In the genomic region with DNA sequence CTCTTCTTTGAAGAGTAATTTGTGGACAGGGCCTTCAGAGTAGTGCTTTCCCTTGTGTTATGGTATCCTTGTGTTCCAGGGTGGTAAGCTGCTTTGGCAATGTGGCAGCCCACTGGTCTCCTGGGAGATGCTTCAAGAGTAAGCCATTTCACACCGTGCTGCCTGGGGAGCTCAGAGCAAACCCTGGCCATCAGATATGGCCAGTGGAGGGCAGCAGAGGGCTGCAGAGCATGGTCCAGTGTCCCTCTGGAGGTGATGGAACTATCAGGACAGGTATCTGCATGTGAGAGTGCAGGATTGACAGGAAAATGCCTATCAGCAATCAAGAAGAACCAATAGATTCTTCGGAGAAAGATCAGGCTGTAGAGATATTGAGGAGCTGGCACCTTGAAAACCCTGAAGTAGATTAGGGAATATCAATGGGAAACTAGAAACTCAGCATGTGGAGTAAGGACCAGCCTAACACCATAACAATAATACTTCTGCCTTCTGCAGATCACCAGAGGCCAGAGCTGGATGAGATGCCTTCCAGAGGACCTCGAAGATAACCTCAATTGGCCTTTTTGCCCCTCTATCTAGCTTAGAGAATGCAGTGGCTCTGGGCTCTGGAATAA, we compare ENCODE assay signal across 8 cellular contexts.
DNase-seq lines count a peak whose midpoint lies in the region; ATAC-seq, FAIRE-seq and TF ChIP-seq lines count a peak whose summit lies in the region.

No MANE protein-coding gene starts in this region.

- no peak overlapping the region for H2BK15ac ChIP-seq in H1 (ENCODE audit: low read length)

- H3K27me3 ChIP-seq in OCI-LY1 (ENCODE audit: insufficient read depth, low read length) (no peaks in the 10 kb centered on the region), H1 (replicated peaks in 1 of 4; ENCODE audit: control insufficient read depth in 3 of 4, extremely low read depth in 1 of 4, insufficient read depth in 3 of 4, low read length in 3 of 4) (no peaks in the 10 kb centered on the region), neural cell (ENCODE audit: insufficient read depth, low read depth, low read length) (no peaks in the 10 kb centered on the region)

- H3K9me2 ChIP-seq in OCI-LY1 (ENCODE audit: low read depth, low read length) (no peaks in the 10 kb centered on the region), neural cell (ENCODE audit: insufficient read depth, low read length) (no peaks in the 10 kb centered on the region)

- H3K4me1 ChIP-seq in OCI-LY1 (ENCODE audit: insufficient read depth, low read length, severe bottlenecking): no peaks in the 10 kb centered on the region
- peaks cover 0 to 7% (median 3%) of the 10 kb centered on the region in 4 experiments; a peak in 4 of 7 replicates for H3K4me1 ChIP-seq in H1 (replicated peaks in 1 of 4; ENCODE audit: control insufficient read depth in 3 of 4, insufficient read depth in 4 of 4, low read length in 3 of 4)

- H3K27ac Mint-ChIP-seq in activated CD4-positive, alpha-beta T cell treated with anti-CD3 and anti-CD28 coated beads, Interleukin-2, amount 10 ng/mL, durations not matched to agents 24 days and 14 days: no peak overlapping the region
- H3K27ac Mint-ChIP-seq in effector memory CD8-positive, alpha-beta T cell: no peak overlapping the region

- H4K5ac ChIP-seq in H1 (ENCODE audit: insufficient read length, low read depth, low read length): no peak overlapping the region

- no peak overlapping the region for H3K4me3 Mint-ChIP-seq in activated CD4-positive, alpha-beta T cell treated with anti-CD3 and anti-CD28 coated beads, Interleukin-2, amount 10 ng/mL, durations not matched to agents 24 days and 14 days
- H3K4me3 Mint-ChIP-seq in effector memory CD8-positive, alpha-beta T cell: no peak overlapping the region

- H3K56ac ChIP-seq in H1 (replicated peaks; ENCODE audit: insufficient read length, low read depth, low read length): no peak overlapping the region

- H3K79me2 ChIP-seq in OCI-LY1 (ENCODE audit: insufficient read depth, low read length) (no peaks in the 10 kb centered on the region), H1 (ENCODE audit: control insufficient read depth in 1 of 2, insufficient read depth in 2 of 2, low read length in 2 of 2) (no peaks in the 10 kb centered on the region), neural cell (replicated peaks; ENCODE audit: insufficient read depth, low read length) (no peaks in the 10 kb centered on the region)

- no peak overlapping the region for H3K23ac ChIP-seq in H1 (ENCODE audit: insufficient read length)

- no peak overlapping the region for H2AK5ac ChIP-seq in H1 (ENCODE audit: low read depth, low read length)

- H3K4me2 ChIP-seq in OCI-LY1 (ENCODE audit: low read length): no peak overlapping the region
- H3K4me2 ChIP-seq in H1 (ENCODE audit: insufficient read depth in 1 of 2, low read depth in 2 of 2, low read length in 2 of 2): no peak overlapping the region
- no peak overlapping the region for H3K4me2 ChIP-seq in neural cell (ENCODE audit: low read length)

- H2AFZ ChIP-seq in OCI-LY1 (ENCODE audit: low read length) (no peak overlapping the region), H1 (ENCODE audit: low read length) (no peak overlapping the region), neural cell (ENCODE audit: low read depth, low read length) (no peak overlapping the region)

- POLR2A ChIA-PET in H1 (lab: Charles Lee; ENCODE audit: partially characterized antibody): no interaction called here

- TF ChIP-seq POLR2A in H1 (IDR thresholded peaks at IDR 0.05; ENCODE audit: control extremely low read depth in 1 of 2, low read depth in 2 of 2, low read length in 2 of 2): no peak

- WGBS in H1 (ENCODE audit: extremely low coverage in 1 of 2, insufficient coverage in 1 of 2, insufficient read length in 1 of 2, insufficient replicate concordance in 2 of 2, low coverage in 1 of 2, low lambda C conversion rate in 2 of 2, missing lambda C conversion rate in 1 of 2), 2 experiments: 56% methylated on average over 3 of the region's 3 CpGs; no CpG with 5 or more reads in 1 of the 2 experiments

- no peak overlapping the region for H4K8ac ChIP-seq in H1 (ENCODE audit: extremely low read depth, insufficient read depth, low read length)

- H3K23me2 ChIP-seq in H1 (ENCODE audit: low read depth, low read length): no peaks in the 10 kb centered on the region

- H3K4me3 ChIP-seq in OCI-LY1 (ENCODE audit: low read depth, low read length, poor library complexity, severe bottlenecking) (no peak overlapping the region), H1 (ENCODE audit: extremely low read depth in 1 of 4, insufficient read depth in 2 of 4, low read depth in 3 of 4, low read length in 4 of 4) (no peak overlapping the region), neural cell (ENCODE audit: low read length) (no peak overlapping the region)

- TF ChIP-seq RAD21 in H1 (IDR thresholded peaks at IDR 0.05 in 1 of 2, conservative IDR thresholded peaks at IDR 0.05 in 1 of 2; ENCODE audit: low read depth in 2 of 2, low read length in 2 of 2) (peak; percentile 96 to 99), neural cell (conservative IDR thresholded peaks at IDR 0.05) (no peak)

- H3K9ac ChIP-seq in OCI-LY1 (ENCODE audit: low read length) (no peak overlapping the region), H1 (replicated peaks in 1 of 4; ENCODE audit: extremely low read depth in 1 of 4, low read depth in 3 of 4, low read length in 3 of 4) (no peak overlapping the region), neural cell (ENCODE audit: low read length) (no peak overlapping the region)

- no peak overlapping the region for H2BK5ac ChIP-seq in H1 (ENCODE audit: low read depth, low read length)

- H4K20me1 ChIP-seq in OCI-LY1 (ENCODE audit: insufficient read depth, low read length) (no peaks in the 10 kb centered on the region), H1 (replicated peaks in 1 of 2; ENCODE audit: control insufficient read depth in 1 of 2, insufficient read depth in 2 of 2, low read length in 2 of 2) (no peaks in the 10 kb centered on the region), neural cell (ENCODE audit: insufficient read depth) (no peaks in the 10 kb centered on the region)

- H3F3A ChIP-seq in OCI-LY1 (ENCODE audit: insufficient read depth, low read length) (no peaks in the 10 kb centered on the region), neural cell (ENCODE audit: insufficient read depth, low read length, poor library complexity, severe bottlenecking) (no peaks in the 10 kb centered on the region)

- no peak overlapping the region for H2BK12ac ChIP-seq in H1 (ENCODE audit: low read depth, low read length)

- no peaks in the 10 kb centered on the region for H3K79me1 ChIP-seq in H1 (ENCODE audit: low read depth, low read length)

- peak; percentile 97 for FAIRE-seq in H1 (lab: Jason Lieb, UNC)

- H2BK120ac ChIP-seq in H1 (replicated peaks; ENCODE audit: low read depth, low read length): no peak overlapping the region

- TF ChIP-seq EP300 in H1 (IDR thresholded peaks at IDR 0.05; ENCODE audit: borderline replicate concordance in 1 of 2, low read depth in 2 of 2, low read length in 2 of 2) (no peak), neural cell (conservative IDR thresholded peaks at IDR 0.05; ENCODE audit: poor library complexity, severe bottlenecking) (no peak)

- no peaks in the 10 kb centered on the region for H3K9me3 ChIP-seq in OCI-LY1 (ENCODE audit: low read length)
- peaks cover 19% of the 10 kb centered on the region in 2 experiments for H3K9me3 ChIP-seq in H1 (ENCODE audit: insufficient read depth in 2 of 2, low read depth in 1 of 2, low read length in 1 of 2)
- H3K9me3 ChIP-seq in neural cell (ENCODE audit: low read length): no peaks in the 10 kb centered on the region

- no peaks in the 10 kb centered on the region for H3K9me3 Mint-ChIP-seq in activated CD4-positive, alpha-beta T cell treated with anti-CD3 and anti-CD28 coated beads, Interleukin-2, amount 10 ng/mL, durations not matched to agents 24 days and 14 days
- peaks cover 0 to 2% of the 10 kb centered on the region in 2 donors for H3K9me3 Mint-ChIP-seq in effector memory CD8-positive, alpha-beta T cell

- H4K91ac ChIP-seq in H1 (replicated peaks; ENCODE audit: insufficient read length, low read length): no peak overlapping the region

- intact Hi-C loops in activated CD4-positive, alpha-beta T cell treated with anti-CD3 and anti-CD28 coated beads, Interleukin-2, amount 10 ng/mL, durations not matched to agents 24 days and 14 days (cut with micrococcal nuclease): loop anchor here (5.0 kb wide), 2 partner anchors 193 to 413 kb away; a partner anchor contains a TSS

- H3K14ac ChIP-seq in H1 (ENCODE audit: insufficient read length): no peak overlapping the region

- no peak overlapping the region for H3K18ac ChIP-seq in H1 (ENCODE audit: extremely low read depth, low read length)

- DNase-seq in activated CD4-positive, alpha-beta T cell treated with anti-CD3 and anti-CD28 coated beads, Interleukin-2, amount 10 ng/mL, durations not matched to agents 24 days and 14 days: peak; percentile 70
- DNase-seq in activated CD4-positive, alpha-beta T cell treated with anti-CD3 and anti-CD28 coated beads, Interleukin-2, amount 50 U/mL, for 4 hours: no peak
- DNase-seq in HT1080 (ENCODE audit: low read depth) (peak; percentile 48), H1 (ENCODE audit: low read depth in 1 of 2, low spot score in 2 of 2) (peak in 1 of 2 experiments; percentile 92)
- no peak for DNase-seq in effector memory CD8-positive, alpha-beta T cell

- CTCF ChIA-PET in H1 (lab: Charles Lee; ENCODE audit: partially characterized antibody): interaction anchor here (0.5 to 7.2 kb wide), 71 partner anchors 8 to 781 kb away, joined by 3 to 70 read pairs (median 4); no protein-coding TSS in a partner anchor

- TF ChIP-seq CTCF in OCI-LY1 (IDR thresholded peaks at IDR 0.05; ENCODE audit: low read length): peak; percentile 59
- TF ChIP-seq CTCF in H1 (IDR thresholded peaks at IDR 0.05; ENCODE audit: control extremely low read depth in 1 of 3, insufficient read depth in 1 of 3, low read depth in 1 of 3, low read length in 3 of 3): peak; percentile 96 to 99 (median 98)
- peak; percentile 39 for TF ChIP-seq CTCF in neural cell (IDR thresholded peaks at IDR 0.05; ENCODE audit: poor library complexity, severe bottlenecking)

- peak; percentile 75 for ATAC-seq in GM21528 (IDR thresholded peaks at IDR 0.05; ENCODE audit: low FRiP score, unreplicated experiment)
- no peak for ATAC-seq in effector memory CD8-positive, alpha-beta T cell (replicated peaks)

- H3K4me1 Mint-ChIP-seq in activated CD4-positive, alpha-beta T cell treated with anti-CD3 and anti-CD28 coated beads, Interleukin-2, amount 10 ng/mL, durations not matched to agents 24 days and 14 days: no peaks in the 10 kb centered on the region
- no peaks in the 10 kb centered on the region for H3K4me1 Mint-ChIP-seq in effector memory CD8-positive, alpha-beta T cell (ENCODE audit: low read depth in 2 of 2)

- H3K36me3 Mint-ChIP-seq in activated CD4-positive, alpha-beta T cell treated with anti-CD3 and anti-CD28 coated beads, Interleukin-2, amount 10 ng/mL, durations not matched to agents 24 days and 14 days (ENCODE audit: low read depth): no peaks in the 10 kb centered on the region
- H3K36me3 Mint-ChIP-seq in effector memory CD8-positive, alpha-beta T cell (ENCODE audit: insufficient read depth): no peaks in the 10 kb centered on the region

- H2BK20ac ChIP-seq in H1 (ENCODE audit: low read length): no peak overlapping the region

- H3K27ac ChIP-seq in OCI-LY1 (ENCODE audit: low read depth, low read length, poor library complexity, severe bottlenecking) (no peak overlapping the region), H1 (ENCODE audit: low read depth, low read length) (no peak overlapping the region), neural cell (ENCODE audit: low read length) (no peak overlapping the region)

- H3K4ac ChIP-seq in H1 (replicated peaks; ENCODE audit: insufficient read length, low read depth, low read length): no peak overlapping the region

- no peaks in the 10 kb centered on the region for H3K36me3 ChIP-seq in OCI-LY1 (ENCODE audit: insufficient read depth, low read length)
- no peaks in the 10 kb centered on the region; a peak in 1 of 8 replicates for H3K36me3 ChIP-seq in H1 (ENCODE audit: control insufficient read depth in 2 of 4, insufficient read depth in 4 of 4, low read length in 3 of 4)
- H3K36me3 ChIP-seq in neural cell (ENCODE audit: insufficient read depth, low read length): no peaks in the 10 kb centered on the region

- H3K27me3 Mint-ChIP-seq in activated CD4-positive, alpha-beta T cell treated with anti-CD3 and anti-CD28 coated beads, Interleukin-2, amount 10 ng/mL, durations not matched to agents 24 days and 14 days: no peaks in the 10 kb centered on the region
- H3K27me3 Mint-ChIP-seq in effector memory CD8-positive, alpha-beta T cell: no peaks in the 10 kb centered on the region

Comparison
In these comparisons a context has a peak if more than half of its experiments do, and no peak if none do; other contexts are left out.
1. DNase-seq: peak in activated CD4-positive, alpha-beta T cell treated with anti-CD3 and anti-CD28 coated beads, Interleukin-2, amount 10 ng/mL, durations not matched to agents 24 days and 14 days (single experiment) and HT1080 (single experiment); none in activated CD4-positive, alpha-beta T cell treated with anti-CD3 and anti-CD28 coated beads, Interleukin-2, amount 50 U/mL, for 4 hours (0 of 2) and effector memory CD8-positive, alpha-beta T cell (0 of 3).
2. CTCF ChIP-seq: peak in every context shown above with its lines; median percentile 98 in H1; 59 in OCI-LY1; 39 in neural cell.